1 cellular context compared by ENCODE assay signal in the genomic region with DNA sequence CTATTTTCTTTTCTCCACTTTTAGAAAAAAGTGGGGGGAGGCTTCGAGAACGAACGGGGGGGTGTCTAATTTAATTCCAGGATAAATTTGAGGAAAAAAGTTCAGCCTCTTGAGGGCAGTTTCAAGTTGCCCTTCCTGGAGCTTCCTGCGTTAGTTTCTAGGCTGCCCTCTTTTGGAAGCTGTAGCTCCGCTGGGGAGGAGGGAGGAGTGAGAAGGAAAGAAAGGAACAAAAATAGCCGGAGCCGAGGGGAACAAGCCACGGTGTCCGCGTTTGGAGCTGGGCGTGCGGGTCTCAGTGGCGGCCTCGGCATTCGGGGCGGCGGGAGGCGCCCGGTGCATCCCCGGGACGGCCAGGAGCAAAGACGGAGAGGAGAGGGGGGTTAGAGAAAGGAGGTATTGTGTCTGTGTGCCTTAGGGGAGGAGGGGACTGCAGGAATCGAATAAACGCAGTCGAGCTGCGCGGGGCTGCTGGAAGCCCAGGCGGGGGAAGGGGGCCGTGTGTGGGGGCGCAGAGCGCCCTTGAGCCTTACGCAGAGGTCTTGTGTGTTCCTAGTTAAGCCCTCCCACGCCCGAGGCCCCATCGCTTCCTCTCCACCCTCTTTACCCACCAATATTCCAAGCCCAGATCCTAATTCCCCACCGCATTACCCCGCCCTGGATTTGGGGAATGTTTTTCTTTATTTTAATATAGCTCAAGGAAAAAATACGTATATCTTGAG.
A peak's percentile ranks its signal among the peaks of the same experiment; 100 is the strongest.
TF ChIP-seq lines count a peak whose summit lies in the region.

No MANE protein-coding gene starts in this region.

TF ChIP-seq in K562, 482 proteins besides CTCF, POLR2A, EP300 and RAD21 (continued from another document and continues in another):
- TF ChIP-seq, protein P1, sequence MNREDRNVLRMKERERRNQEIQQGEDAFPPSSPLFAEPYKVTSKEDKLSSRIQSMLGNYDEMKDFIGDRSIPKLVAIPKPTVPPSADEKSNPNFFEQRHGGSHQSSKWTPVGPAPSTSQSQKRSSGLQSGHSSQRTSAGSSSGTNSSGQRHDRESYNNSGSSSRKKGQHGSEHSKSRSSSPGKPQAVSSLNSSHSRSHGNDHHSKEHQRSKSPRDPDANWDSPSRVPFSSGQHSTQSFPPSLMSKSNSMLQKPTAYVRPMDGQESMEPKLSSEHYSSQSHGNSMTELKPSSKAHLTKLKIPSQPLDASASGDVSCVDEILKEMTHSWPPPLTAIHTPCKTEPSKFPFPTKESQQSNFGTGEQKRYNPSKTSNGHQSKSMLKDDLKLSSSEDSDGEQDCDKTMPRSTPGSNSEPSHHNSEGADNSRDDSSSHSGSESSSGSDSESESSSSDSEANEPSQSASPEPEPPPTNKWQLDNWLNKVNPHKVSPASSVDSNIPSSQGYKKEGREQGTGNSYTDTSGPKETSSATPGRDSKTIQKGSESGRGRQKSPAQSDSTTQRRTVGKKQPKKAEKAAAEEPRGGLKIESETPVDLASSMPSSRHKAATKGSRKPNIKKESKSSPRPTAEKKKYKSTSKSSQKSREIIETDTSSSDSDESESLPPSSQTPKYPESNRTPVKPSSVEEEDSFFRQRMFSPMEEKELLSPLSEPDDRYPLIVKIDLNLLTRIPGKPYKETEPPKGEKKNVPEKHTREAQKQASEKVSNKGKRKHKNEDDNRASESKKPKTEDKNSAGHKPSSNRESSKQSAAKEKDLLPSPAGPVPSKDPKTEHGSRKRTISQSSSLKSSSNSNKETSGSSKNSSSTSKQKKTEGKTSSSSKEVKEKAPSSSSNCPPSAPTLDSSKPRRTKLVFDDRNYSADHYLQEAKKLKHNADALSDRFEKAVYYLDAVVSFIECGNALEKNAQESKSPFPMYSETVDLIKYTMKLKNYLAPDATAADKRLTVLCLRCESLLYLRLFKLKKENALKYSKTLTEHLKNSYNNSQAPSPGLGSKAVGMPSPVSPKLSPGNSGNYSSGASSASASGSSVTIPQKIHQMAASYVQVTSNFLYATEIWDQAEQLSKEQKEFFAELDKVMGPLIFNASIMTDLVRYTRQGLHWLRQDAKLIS (CRISPR knock-in tag; IDR thresholded peaks at IDR 0.05) = no peak; the same call in 1 of the 2 replicates
- TF ChIP-seq ZBED1 (IDR thresholded peaks at IDR 0.05) (no peak), TBL1XR1 (IDR thresholded peaks at IDR 0.05; ENCODE audit: low read length in 2 of 2) (peak in 1 of 2 experiments; percentile 65; a peak in 2 of 4 replicates), POLR2AphosphoS5 (IDR thresholded peaks at IDR 0.05; ENCODE audit: control insufficient read depth, insufficient read depth, low read depth, low read length) (peak; percentile 65; the same call in 1 of the 2 replicates), NCOA1 (IDR thresholded peaks at IDR 0.05; ENCODE audit: low read depth) (peak; percentile 67; the same call in 1 of the 2 replicates), MXI1 (IDR thresholded peaks at IDR 0.05; ENCODE audit: low read depth, low read length) (no peak), PTTG1 (tag; IDR thresholded peaks at IDR 0.05; ENCODE audit: low read depth) (no peak), NFXL1 (CRISPR knock-in tag; IDR thresholded peaks at IDR 0.05) (no peak), ZKSCAN1 (IDR thresholded peaks at IDR 0.05; ENCODE audit: low read depth, low read length) (no peak; the same call in 1 of the 2 replicates), FUS (optimal IDR thresholded peaks at IDR 0.05; ENCODE audit: low read depth, low read length) (no peak), FOXA3 (CRISPR knock-in tag; conservative IDR thresholded peaks at IDR 0.05 in 1 of 2, IDR thresholded peaks at IDR 0.05 in 1 of 2) (0 out of 4 replicates have a peak, but pooled peaks of 1 of the 2 experiments have one; percentile 13), PTRF (tag; IDR thresholded peaks at IDR 0.05) (no peak), TAF9B (IDR thresholded peaks at IDR 0.05; ENCODE audit: partially characterized antibody) (peak; percentile 36), PHF20 (IDR thresholded peaks at IDR 0.05; ENCODE audit: partially characterized antibody) (no peak), EWSR1 (IDR thresholded peaks at IDR 0.05; ENCODE audit: borderline replicate concordance, low read depth, partially characterized antibody) (no peak), RAD51 (IDR thresholded peaks at IDR 0.05; ENCODE audit: borderline replicate concordance, low read depth) (peak; percentile 41), FOXP1 (CRISPR knock-in tag; IDR thresholded peaks at IDR 0.05) (no peak), NR2C1 (IDR thresholded peaks at IDR 0.05) (no peak), NR2C1 (tag; IDR thresholded peaks at IDR 0.05) (no peak), ZNF436 (CRISPR knock-in tag; IDR thresholded peaks at IDR 0.05) (no peak), BCOR (IDR thresholded peaks at IDR 0.05) (peak; percentile 83), POLR2AphosphoS2 (IDR thresholded peaks at IDR 0.05; ENCODE audit: low read length) (no peak), CCNT2 (IDR thresholded peaks at IDR 0.05; ENCODE audit: borderline replicate concordance, extremely low read depth, insufficient read length, low read depth, low read length) (peak; percentile 75), OTX1 (CRISPR knock-in tag; IDR thresholded peaks at IDR 0.05) (peak; percentile 55; the same call in 1 of the 2 replicates), ZNF668 (CRISPR knock-in tag; IDR thresholded peaks at IDR 0.05) (no peak), PHTF2 (CRISPR knock-in tag; IDR thresholded peaks at IDR 0.05) (no peak), PML (IDR thresholded peaks at IDR 0.05; ENCODE audit: low read length) (peak; percentile 48; the same call in 1 of the 2 replicates), MEF2A (IDR thresholded peaks at IDR 0.05; ENCODE audit: control insufficient read depth, low read depth, low read length) (peak; percentile 19; the same call in 1 of the 2 replicates), CEBPB (tag; IDR thresholded peaks at IDR 0.05) (no peak), ZBTB1 (CRISPR knock-in tag; IDR thresholded peaks at IDR 0.05; ENCODE audit: borderline replicate concordance, low read depth) (no peak; the same call in 1 of the 2 replicates), ASH1L (IDR thresholded peaks at IDR 0.05; ENCODE audit: borderline replicate concordance, low read depth, partially characterized antibody) (peak; percentile 14)
- TF ChIP-seq, protein P2, sequence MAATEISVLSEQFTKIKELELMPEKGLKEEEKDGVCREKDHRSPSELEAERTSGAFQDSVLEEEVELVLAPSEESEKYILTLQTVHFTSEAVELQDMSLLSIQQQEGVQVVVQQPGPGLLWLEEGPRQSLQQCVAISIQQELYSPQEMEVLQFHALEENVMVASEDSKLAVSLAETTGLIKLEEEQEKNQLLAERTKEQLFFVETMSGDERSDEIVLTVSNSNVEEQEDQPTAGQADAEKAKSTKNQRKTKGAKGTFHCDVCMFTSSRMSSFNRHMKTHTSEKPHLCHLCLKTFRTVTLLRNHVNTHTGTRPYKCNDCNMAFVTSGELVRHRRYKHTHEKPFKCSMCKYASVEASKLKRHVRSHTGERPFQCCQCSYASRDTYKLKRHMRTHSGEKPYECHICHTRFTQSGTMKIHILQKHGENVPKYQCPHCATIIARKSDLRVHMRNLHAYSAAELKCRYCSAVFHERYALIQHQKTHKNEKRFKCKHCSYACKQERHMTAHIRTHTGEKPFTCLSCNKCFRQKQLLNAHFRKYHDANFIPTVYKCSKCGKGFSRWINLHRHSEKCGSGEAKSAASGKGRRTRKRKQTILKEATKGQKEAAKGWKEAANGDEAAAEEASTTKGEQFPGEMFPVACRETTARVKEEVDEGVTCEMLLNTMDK (IDR thresholded peaks at IDR 0.05; ENCODE audit: borderline replicate concordance, insufficient read depth, low read depth, low read length, poor library complexity, severe bottlenecking) = no peak
- TF ChIP-seq, protein P3, sequence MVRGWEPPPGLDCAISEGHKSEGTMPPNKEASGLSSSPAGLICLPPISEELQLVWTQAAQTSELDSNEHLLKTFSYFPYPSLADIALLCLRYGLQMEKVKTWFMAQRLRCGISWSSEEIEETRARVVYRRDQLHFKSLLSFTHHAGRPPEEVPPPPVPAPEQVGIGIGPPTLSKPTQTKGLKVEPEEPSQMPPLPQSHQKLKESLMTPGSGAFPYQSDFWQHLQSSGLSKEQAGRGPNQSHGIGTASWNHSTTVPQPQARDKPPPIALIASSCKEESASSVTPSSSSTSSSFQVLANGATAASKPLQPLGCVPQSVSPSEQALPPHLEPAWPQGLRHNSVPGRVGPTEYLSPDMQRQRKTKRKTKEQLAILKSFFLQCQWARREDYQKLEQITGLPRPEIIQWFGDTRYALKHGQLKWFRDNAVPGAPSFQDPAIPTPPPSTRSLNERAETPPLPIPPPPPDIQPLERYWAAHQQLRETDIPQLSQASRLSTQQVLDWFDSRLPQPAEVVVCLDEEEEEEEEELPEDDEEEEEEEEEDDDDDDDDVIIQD (CRISPR knock-in tag; IDR thresholded peaks at IDR 0.05) = no peak
- TF ChIP-seq, protein P4, sequence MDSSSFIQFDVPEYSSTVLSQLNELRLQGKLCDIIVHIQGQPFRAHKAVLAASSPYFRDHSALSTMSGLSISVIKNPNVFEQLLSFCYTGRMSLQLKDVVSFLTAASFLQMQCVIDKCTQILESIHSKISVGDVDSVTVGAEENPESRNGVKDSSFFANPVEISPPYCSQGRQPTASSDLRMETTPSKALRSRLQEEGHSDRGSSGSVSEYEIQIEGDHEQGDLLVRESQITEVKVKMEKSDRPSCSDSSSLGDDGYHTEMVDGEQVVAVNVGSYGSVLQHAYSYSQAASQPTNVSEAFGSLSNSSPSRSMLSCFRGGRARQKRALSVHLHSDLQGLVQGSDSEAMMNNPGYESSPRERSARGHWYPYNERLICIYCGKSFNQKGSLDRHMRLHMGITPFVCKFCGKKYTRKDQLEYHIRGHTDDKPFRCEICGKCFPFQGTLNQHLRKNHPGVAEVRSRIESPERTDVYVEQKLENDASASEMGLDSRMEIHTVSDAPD (CRISPR knock-in tag; IDR thresholded peaks at IDR 0.05) = no peak
- TF ChIP-seq, protein P5, sequence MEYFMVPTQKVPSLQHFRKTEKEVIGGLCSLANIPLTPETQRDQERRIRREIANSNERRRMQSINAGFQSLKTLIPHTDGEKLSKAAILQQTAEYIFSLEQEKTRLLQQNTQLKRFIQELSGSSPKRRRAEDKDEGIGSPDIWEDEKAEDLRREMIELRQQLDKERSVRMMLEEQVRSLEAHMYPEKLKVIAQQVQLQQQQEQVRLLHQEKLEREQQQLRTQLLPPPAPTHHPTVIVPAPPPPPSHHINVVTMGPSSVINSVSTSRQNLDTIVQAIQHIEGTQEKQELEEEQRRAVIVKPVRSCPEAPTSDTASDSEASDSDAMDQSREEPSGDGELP (CRISPR knock-in tag; IDR thresholded peaks at IDR 0.05; ENCODE audit: borderline replicate concordance) = no peak
- TF ChIP-seq, protein P6, sequence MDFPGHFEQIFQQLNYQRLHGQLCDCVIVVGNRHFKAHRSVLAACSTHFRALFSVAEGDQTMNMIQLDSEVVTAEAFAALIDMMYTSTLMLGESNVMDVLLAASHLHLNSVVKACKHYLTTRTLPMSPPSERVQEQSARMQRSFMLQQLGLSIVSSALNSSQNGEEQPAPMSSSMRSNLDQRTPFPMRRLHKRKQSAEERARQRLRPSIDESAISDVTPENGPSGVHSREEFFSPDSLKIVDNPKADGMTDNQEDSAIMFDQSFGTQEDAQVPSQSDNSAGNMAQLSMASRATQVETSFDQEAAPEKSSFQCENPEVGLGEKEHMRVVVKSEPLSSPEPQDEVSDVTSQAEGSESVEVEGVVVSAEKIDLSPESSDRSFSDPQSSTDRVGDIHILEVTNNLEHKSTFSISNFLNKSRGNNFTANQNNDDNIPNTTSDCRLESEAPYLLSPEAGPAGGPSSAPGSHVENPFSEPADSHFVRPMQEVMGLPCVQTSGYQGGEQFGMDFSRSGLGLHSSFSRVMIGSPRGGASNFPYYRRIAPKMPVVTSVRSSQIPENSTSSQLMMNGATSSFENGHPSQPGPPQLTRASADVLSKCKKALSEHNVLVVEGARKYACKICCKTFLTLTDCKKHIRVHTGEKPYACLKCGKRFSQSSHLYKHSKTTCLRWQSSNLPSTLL (IDR thresholded peaks at IDR 0.05) = no peak
- TF ChIP-seq, protein P7, sequence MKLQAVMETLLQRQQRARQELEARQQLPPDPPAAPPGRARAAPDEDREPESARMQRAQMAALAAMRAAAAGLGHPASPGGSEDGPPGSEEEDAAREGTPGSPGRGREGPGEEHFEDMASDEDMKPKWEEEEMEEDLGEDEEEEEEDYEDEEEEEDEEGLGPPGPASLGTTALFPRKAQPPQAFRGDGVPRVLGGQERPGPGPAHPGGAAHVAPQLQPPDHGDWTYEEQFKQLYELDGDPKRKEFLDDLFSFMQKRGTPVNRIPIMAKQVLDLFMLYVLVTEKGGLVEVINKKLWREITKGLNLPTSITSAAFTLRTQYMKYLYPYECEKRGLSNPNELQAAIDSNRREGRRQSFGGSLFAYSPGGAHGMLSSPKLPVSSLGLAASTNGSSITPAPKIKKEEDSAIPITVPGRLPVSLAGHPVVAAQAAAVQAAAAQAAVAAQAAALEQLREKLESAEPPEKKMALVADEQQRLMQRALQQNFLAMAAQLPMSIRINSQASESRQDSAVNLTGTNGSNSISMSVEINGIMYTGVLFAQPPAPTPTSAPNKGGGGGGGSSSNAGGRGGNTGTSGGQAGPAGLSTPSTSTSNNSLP (IDR thresholded peaks at IDR 0.05; ENCODE audit: borderline replicate concordance, low read depth, low read length) = no peak; the same call in 1 of the 2 replicates
- TF ChIP-seq, protein P8, sequence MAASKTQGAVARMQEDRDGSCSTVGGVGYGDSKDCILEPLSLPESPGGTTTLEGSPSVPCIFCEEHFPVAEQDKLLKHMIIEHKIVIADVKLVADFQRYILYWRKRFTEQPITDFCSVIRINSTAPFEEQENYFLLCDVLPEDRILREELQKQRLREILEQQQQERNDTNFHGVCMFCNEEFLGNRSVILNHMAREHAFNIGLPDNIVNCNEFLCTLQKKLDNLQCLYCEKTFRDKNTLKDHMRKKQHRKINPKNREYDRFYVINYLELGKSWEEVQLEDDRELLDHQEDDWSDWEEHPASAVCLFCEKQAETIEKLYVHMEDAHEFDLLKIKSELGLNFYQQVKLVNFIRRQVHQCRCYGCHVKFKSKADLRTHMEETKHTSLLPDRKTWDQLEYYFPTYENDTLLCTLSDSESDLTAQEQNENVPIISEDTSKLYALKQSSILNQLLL (CRISPR knock-in tag; IDR thresholded peaks at IDR 0.05; ENCODE audit: borderline replicate concordance) = no peak
- TF ChIP-seq, protein P9, sequence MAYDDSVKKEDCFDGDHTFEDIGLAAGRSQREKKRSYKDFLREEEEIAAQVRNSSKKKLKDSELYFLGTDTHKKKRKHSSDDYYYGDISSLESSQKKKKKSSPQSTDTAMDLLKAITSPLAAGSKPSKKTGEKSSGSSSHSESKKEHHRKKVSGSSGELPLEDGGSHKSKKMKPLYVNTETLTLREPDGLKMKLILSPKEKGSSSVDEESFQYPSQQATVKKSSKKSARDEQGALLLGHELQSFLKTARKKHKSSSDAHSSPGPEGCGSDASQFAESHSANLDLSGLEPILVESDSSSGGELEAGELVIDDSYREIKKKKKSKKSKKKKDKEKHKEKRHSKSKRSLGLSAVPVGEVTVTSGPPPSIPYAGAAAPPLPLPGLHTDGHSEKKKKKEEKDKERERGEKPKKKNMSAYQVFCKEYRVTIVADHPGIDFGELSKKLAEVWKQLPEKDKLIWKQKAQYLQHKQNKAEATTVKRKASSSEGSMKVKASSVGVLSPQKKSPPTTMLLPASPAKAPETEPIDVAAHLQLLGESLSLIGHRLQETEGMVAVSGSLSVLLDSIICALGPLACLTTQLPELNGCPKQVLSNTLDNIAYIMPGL (CRISPR knock-in tag; IDR thresholded peaks at IDR 0.05) = no peak
